Comparison of ENCODE assay signal across 9 cellular contexts in the genomic region with DNA sequence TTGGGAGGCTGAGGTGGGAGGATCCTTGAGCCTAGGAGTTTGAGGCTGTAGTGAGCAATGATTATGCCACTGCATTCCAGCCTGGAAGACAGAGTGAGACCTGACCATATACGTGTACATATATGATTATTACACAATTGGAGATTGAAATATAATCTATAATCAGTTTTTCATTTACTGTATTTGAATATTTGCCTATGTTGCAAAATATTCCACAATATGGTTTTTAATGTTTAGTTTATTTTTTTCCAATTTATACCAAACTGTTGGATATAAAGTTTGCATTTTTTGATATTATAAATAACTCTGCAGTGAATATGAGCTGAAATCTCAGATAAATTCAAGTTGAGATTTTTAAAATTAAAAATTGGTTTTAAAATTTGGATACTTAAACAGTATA.
"Had no signal": no experiment of that assay in that cellular context is flagged by ENCODE, and none has a peak within 500 bp of the region (broad histone marks: within the 10 kb centered on the region; RNA-seq: fewer than 3 reads in every experiment).

No MANE protein-coding gene starts in this region.

- H3K27ac ChIP-seq: KMS-11 had no signal

- H3K9ac ChIP-seq: KMS-11 had no signal

- ATAC-seq: GM23338 had no signal

- H2AFZ ChIP-seq: GM23338 had no signal

- H3K4me3 ChIP-seq: GM23338 had no signal

- FAIRE-seq: H1, H54, HTR-8/SVneo had no signal

- H3K4me2 ChIP-seq: GM23338, KMS-11 had no signal

- DNase-seq: H9, HCEC 1CT, Karpas-422, KBM-7 had no signal
